Comparison of ENCODE assay signal across 12 cellular contexts in genomic region chr5:81247441-81247972, GRCh38. TPM values are rescaled to one million over a fixed set of nuclear protein-coding genes. Genes with fewer than 3 reads are reported as not detected.
DNase-seq lines count a peak whose midpoint lies in the region; ATAC-seq and TF ChIP-seq lines count a peak whose summit lies in the region.
"Had no signal": no experiment of that assay in that cellular context is flagged by ENCODE, and none has a peak within 500 bp of the region (broad histone marks: within the 10 kb centered on the region; RNA-seq: fewer than 3 reads in every experiment).

No MANE protein-coding gene starts in this region.

- H3K27ac ChIP-seq in right atrium auricular region (peak overlapping the region; percentile 2 to 59), cingulate gyrus (ENCODE audit: low read depth, low read length) (peak overlapping the region; percentile 86)

- no peak overlapping the region for H3K4me3 ChIP-seq in right atrium auricular region
- H3K4me3 ChIP-seq: MG63 had no signal

- peaks cover 10% of the 10 kb centered on the region for H3K9me3 Mint-ChIP-seq in mesothelial cell of epicardium
- H3K9me3 Mint-ChIP-seq in stimulated activated naive CD8-positive, alpha-beta T cell treated with anti-CD3 and anti-CD28 coated beads, Interleukin-15, amount 100 ng/mL, for 72 hours = no peaks in the 10 kb centered on the region
- H3K9me3 Mint-ChIP-seq: dendritic cell treated with granulocyte-macrophage colony-stimulating factor and Interleukin-4, amounts not matched to agents 40 ng/mL and 50 ng/mL, for 4 days had no signal

- peaks cover 23% of the 10 kb centered on the region for H3K36me3 ChIP-seq in right atrium auricular region
- H3K36me3 ChIP-seq: MG63 had no signal

- ATAC-seq in stimulated activated naive CD8-positive, alpha-beta T cell treated with anti-CD3 and anti-CD28 coated beads, Interleukin-15, amount 100 ng/mL, for 72 hours = no peak
- ATAC-seq in GM21619 (IDR thresholded peaks at IDR 0.05; ENCODE audit: unreplicated experiment) (no peak), GM18858 (IDR thresholded peaks at IDR 0.05; ENCODE audit: unreplicated experiment) (no peak)

- in situ Hi-C loops in KBM-7 (cut with MboI; ENCODE audit: low pct_unique_long_range_greater_than_20kb, low sequenced_read_pairs) = no loop called here

- no peak for DNase-seq in right atrium auricular region (ENCODE audit: low spot score)
- DNase-seq in cardiac septum (ENCODE audit: low spot score) = no peak
- DNase-seq in mesothelial cell of epicardium (ENCODE audit: low spot score in 2 of 2, unreplicated experiment in 2 of 2) = no peak
- DNase-seq in stimulated activated naive CD8-positive, alpha-beta T cell treated with anti-CD3 and anti-CD28 coated beads, Interleukin-15, amount 100 ng/mL, for 72 hours = no peak
- DNase-seq in KBM-7 = no peak
- DNase-seq: activated T-cell treated with anti-CD3 and anti-CD28 coated beads, Interleukin-2, amount 50 U/mL, for 48 hours; MG63 had no signal

- H3K4me1 ChIP-seq in right atrium auricular region = peaks cover 0 to 74% of the 10 kb centered on the region in 2 donors

- H3K4me3 Mint-ChIP-seq in mesothelial cell of epicardium = no peak overlapping the region
- H3K4me3 Mint-ChIP-seq in stimulated activated naive CD8-positive, alpha-beta T cell treated with anti-CD3 and anti-CD28 coated beads, Interleukin-15, amount 100 ng/mL, for 72 hours = no peak overlapping the region
- H3K4me3 Mint-ChIP-seq: B cell; dendritic cell treated with granulocyte-macrophage colony-stimulating factor and Interleukin-4, amounts not matched to agents 40 ng/mL and 50 ng/mL, for 4 days had no signal

- no peaks in the 10 kb centered on the region for H3K27me3 ChIP-seq in right atrium auricular region
- H3K27me3 ChIP-seq: MG63 had no signal

- no peak for TF ChIP-seq CTCF in right atrium auricular region (IDR thresholded peaks at IDR 0.05)
- TF ChIP-seq CTCF in mesothelial cell of epicardium (IDR thresholded peaks at IDR 0.05; ENCODE audit: unreplicated experiment) = no peak

- peak overlapping the region; percentile 13 for H3K27ac Mint-ChIP-seq in mesothelial cell of epicardium
- H3K27ac Mint-ChIP-seq in stimulated activated naive CD8-positive, alpha-beta T cell treated with anti-CD3 and anti-CD28 coated beads, Interleukin-15, amount 100 ng/mL, for 72 hours = no peak overlapping the region
- H3K27ac Mint-ChIP-seq: B cell; dendritic cell treated with granulocyte-macrophage colony-stimulating factor and Interleukin-4, amounts not matched to agents 40 ng/mL and 50 ng/mL, for 4 days had no signal

- intact Hi-C loops in cardiac septum (cut with DNase I) = no loop called here

- H3K4me1 Mint-ChIP-seq in mesothelial cell of epicardium = peaks cover 11% of the 10 kb centered on the region
- H3K4me1 Mint-ChIP-seq in stimulated activated naive CD8-positive, alpha-beta T cell treated with anti-CD3 and anti-CD28 coated beads, Interleukin-15, amount 100 ng/mL, for 72 hours = no peaks in the 10 kb centered on the region
- H3K4me1 Mint-ChIP-seq: B cell had no signal

- no peaks in the 10 kb centered on the region for H3K9me3 ChIP-seq in right atrium auricular region
- H3K9me3 ChIP-seq: MG63 had no signal

- no peaks in the 10 kb centered on the region for H3K27me3 Mint-ChIP-seq in mesothelial cell of epicardium (ENCODE audit: low read depth)
- H3K27me3 Mint-ChIP-seq in stimulated activated naive CD8-positive, alpha-beta T cell treated with anti-CD3 and anti-CD28 coated beads, Interleukin-15, amount 100 ng/mL, for 72 hours = no peaks in the 10 kb centered on the region
- H3K27me3 Mint-ChIP-seq: B cell; dendritic cell treated with granulocyte-macrophage colony-stimulating factor and Interleukin-4, amounts not matched to agents 40 ng/mL and 50 ng/mL, for 4 days had no signal

- peaks cover 11% of the 10 kb centered on the region for H3K36me3 Mint-ChIP-seq in mesothelial cell of epicardium

RNA-seq across cellular contexts. Expression of gene CKMT2, which starts 14.4 kb away (rescaled TPM):
- total RNA-seq in right atrium auricular region (1,000 to 10,000 TPM in 1 of 2 donors, 100 to 1,000 TPM in 1; 909 to 1,365 TPM), cardiac septum (1,231 TPM), mesothelial cell of epicardium (2.3 to 2.6 TPM (median 2.6 TPM) in 3 replicates)
- total RNA-seq: B cell had no signal

RNA-seq across cellular contexts. Expression of gene ZCCHC9, which starts 53.9 kb away (rescaled TPM):
- total RNA-seq in right atrium auricular region (10 to 100 TPM in 1 of 2 donors, 1 to 10 TPM in 1; 9.4 to 10.3 TPM), cardiac septum (10.9 TPM), mesothelial cell of epicardium (25.4 to 27.0 TPM (median 25.6 TPM) in 3 replicates)

Comparison
In these comparisons a context has a peak if more than half of its experiments do, and no peak if none do; other contexts are left out.
1. RNA of gene CKMT2, which starts 14.4 kb away (total RNA-seq): 909 to 1,365 TPM in right atrium auricular region and 1,231 TPM in cardiac septum (single experiment); 2.3 to 2.6 TPM in mesothelial cell of epicardium; every median in the first group is over 100 times any median in the second.